In genomic region chr17:44911133-44912001, GRCh38 we compare ENCODE assay signal across 8 cellular contexts. TPM values are rescaled to one million over a fixed set of nuclear protein-coding genes. Genes with fewer than 3 reads are reported as not detected.
DNase-seq lines count a peak whose midpoint lies in the region; ATAC-seq and TF ChIP-seq lines count a peak whose summit lies in the region.

No MANE protein-coding gene starts in this region.

- no peaks in the 10 kb centered on the region for H3K36me3 ChIP-seq in OCI-LY1 (ENCODE audit: insufficient read depth, low read length)

- H3K9me2 ChIP-seq in OCI-LY1 (ENCODE audit: low read depth, low read length), result no peaks in the 10 kb centered on the region

- H2AFZ ChIP-seq in OCI-LY1 (ENCODE audit: low read length), result no peak overlapping the region

- DNase-seq in NOMO-1 (lab: John Stamatoyannopoulos, UW; ENCODE audit: unreplicated experiment in 2 of 2) (peak; percentile 6 to 35), NOMO-1 treated with dmso at 0.1 percent for 144 hours (lab: John Stamatoyannopoulos, UW; ENCODE audit: unreplicated experiment) (no peak), Right ventricle myocardium superior (peak; percentile 78), pons (ENCODE audit: low spot score) (peak; percentile 36)
- DNase-seq in activated effector memory CD4-positive, alpha-beta T cell treated with Interleukin-2 at 50 U/mL for 16 hours, result peak; percentile 32

- H3K4me3 ChIP-seq in OCI-LY1 (ENCODE audit: low read depth, low read length, poor library complexity, severe bottlenecking), result no peak overlapping the region

- intact Hi-C loops in Right ventricle myocardium superior (cut with DNase I), result loop anchor here (10.0 kb wide), 2 partner anchors 183 to 283 kb away; no protein-coding TSS in a partner anchor

- peaks cover 8% of the 10 kb centered on the region for H3K27me3 ChIP-seq in OCI-LY1 (ENCODE audit: insufficient read depth, low read length)

- ATAC-seq in Right ventricle myocardium superior (ENCODE audit: poor library complexity) (peak; percentile 88), HG02852 (IDR thresholded peaks at IDR 0.05; ENCODE audit: unreplicated experiment) (no peak), GM19467 (IDR thresholded peaks at IDR 0.05; ENCODE audit: unreplicated experiment) (no peak)

- H3F3A ChIP-seq in OCI-LY1 (ENCODE audit: insufficient read depth, low read length), result no peaks in the 10 kb centered on the region

- peaks cover 6% of the 10 kb centered on the region for H3K4me1 ChIP-seq in OCI-LY1 (ENCODE audit: insufficient read depth, low read length, severe bottlenecking)

- H3K79me2 ChIP-seq in OCI-LY1 (ENCODE audit: insufficient read depth, low read length), result no peaks in the 10 kb centered on the region

- no peak overlapping the region for H3K9ac ChIP-seq in OCI-LY1 (ENCODE audit: low read length)

- H3K27ac ChIP-seq in OCI-LY1 (ENCODE audit: low read depth, low read length, poor library complexity, severe bottlenecking), result no peak overlapping the region

- no peaks in the 10 kb centered on the region for H3K9me3 ChIP-seq in OCI-LY1 (ENCODE audit: low read length)

- H4K20me1 ChIP-seq in OCI-LY1 (ENCODE audit: insufficient read depth, low read length), result no peaks in the 10 kb centered on the region

- peak overlapping the region; percentile 47 for H3K4me2 ChIP-seq in OCI-LY1 (ENCODE audit: low read length)

- TF ChIP-seq CTCF in OCI-LY1 (IDR thresholded peaks at IDR 0.05; ENCODE audit: low read length), result peak; percentile 46; the same call in 1 of the 2 replicates

RNA-seq across cellular contexts. Expression of gene GFAP, which starts 3.9 kb away (rescaled TPM):
- 4.7 TPM for total RNA-seq in Right ventricle myocardium superior

RNA-seq across cellular contexts. Expression of gene EFTUD2, which starts 12.1 kb away (rescaled TPM):
- 66.9 TPM for total RNA-seq in Right ventricle myocardium superior

RNA-seq across cellular contexts. Expression of gene KIF18B, which starts 36.2 kb away (rescaled TPM):
- total RNA-seq in Right ventricle myocardium superior, result 1.8 TPM

RNA-seq across cellular contexts. Expression of gene C1QL1, which starts 56.7 kb away (rescaled TPM):
- 7.3 TPM for total RNA-seq in Right ventricle myocardium superior
